Comparison of ENCODE assay signal across 24 cellular contexts in genomic region chr3:169278667-169279066, GRCh38.
DNase-seq lines count a peak whose midpoint lies in the region; ATAC-seq, FAIRE-seq and TF ChIP-seq lines count a peak whose summit lies in the region.
"Had no signal": no experiment of that assay in that cellular context is flagged by ENCODE, and none has a peak within 500 bp of the region (broad histone marks: within the 10 kb centered on the region; RNA-seq: fewer than 3 reads in every experiment).

No MANE protein-coding gene starts in this region.

- H3K4ac ChIP-seq in H1 (replicated peaks; ENCODE audit: insufficient read length, low read depth, low read length): no peak overlapping the region

- POLR2A ChIA-PET in H1 (lab: Charles Lee; ENCODE audit: partially characterized antibody): no interaction called here
- POLR2A ChIA-PET in A673 (lab: Charles Lee; ENCODE audit: low non-redundant PET): no interaction called here

- peak overlapping the region; percentile 11; the same call in 1 of the 2 replicates for H2AFZ ChIP-seq in H1 (ENCODE audit: low read length)

- H4K91ac ChIP-seq in H1 (replicated peaks; ENCODE audit: insufficient read length, low read length): no peak overlapping the region

- H2BK20ac ChIP-seq in H1 (ENCODE audit: low read length): no peak overlapping the region

- FAIRE-seq in H1 (lab: Jason Lieb, UNC) (no peak), pancreas (lab: Jason Lieb, UNC) (no peak)
- FAIRE-seq: A549, GM12878, GM19239, HTR-8/SVneo had no signal

- H3K36me3 ChIP-seq in H1 (ENCODE audit: control insufficient read depth in 2 of 4, insufficient read depth in 4 of 4, low read length in 3 of 4) (no peaks in the 10 kb centered on the region; a peak in 1 of 8 replicates), pancreas (no peaks in the 10 kb centered on the region), aorta (ENCODE audit: control insufficient read depth in 1 of 2, insufficient read depth in 2 of 2, low read length in 1 of 2) (no peaks in the 10 kb centered on the region), A673 (ENCODE audit: insufficient read depth, low read length, poor library complexity, severe bottlenecking) (no peaks in the 10 kb centered on the region)
- H3K36me3 ChIP-seq: BLaER1, MG63 had no signal

- intact Hi-C loops in pancreas (cut with DNase I) (no loop called here), aorta (cut with DNase I) (no loop called here), A673 (cut with micrococcal nuclease; ENCODE audit: unreplicated experiment) (no loop called here)

- ATAC-seq in pancreas (peak; percentile 46 to 78 (median 58)), aorta (ENCODE audit: low FRiP score) (no peak), HG02763 (IDR thresholded peaks at IDR 0.05; ENCODE audit: unreplicated experiment) (no peak)
- ATAC-seq: A549, GM12878 had no signal

- no peak overlapping the region for H3K4me2 ChIP-seq in H1 (ENCODE audit: insufficient read depth in 1 of 2, low read depth in 2 of 2, low read length in 2 of 2)
- H3K4me2 ChIP-seq: A549, BLaER1 had no signal

- H2BK15ac ChIP-seq in H1 (ENCODE audit: low read length): no peak overlapping the region

- TF ChIP-seq CTCF in H1 (IDR thresholded peaks at IDR 0.05; ENCODE audit: control extremely low read depth in 1 of 3, insufficient read depth in 1 of 3, low read depth in 1 of 3, low read length in 3 of 3) (no peak), pancreas (IDR thresholded peaks at IDR 0.05) (no peak), GM13976 (IDR thresholded peaks at IDR 0.05; ENCODE audit: borderline replicate concordance, control extremely low read depth, extremely low read depth, insufficient read depth, missing control alignments) (no peak), A673 (conservative IDR thresholded peaks at IDR 0.05; ENCODE audit: low read depth, low read length) (no peak)

- no TSS peak for BruUV-seq in A673 (replicated peaks; lab: Mats Ljungman, UMichigan)

- CTCF ChIA-PET in H1 (lab: Charles Lee; ENCODE audit: partially characterized antibody): interaction anchor here (1.3 kb wide), 2 partner anchors 129 to 131 kb away, joined by 3 to 5 read pairs; no protein-coding TSS in a partner anchor
- CTCF ChIA-PET in A673 (lab: Charles Lee): no interaction called here

- TF ChIP-seq RAD21 in Ishikawa (IDR thresholded peaks at IDR 0.05; ENCODE audit: low read depth) (no peak), H1 (IDR thresholded peaks at IDR 0.05 in 1 of 2, conservative IDR thresholded peaks at IDR 0.05 in 1 of 2; ENCODE audit: low read depth in 2 of 2, low read length in 2 of 2) (no peak)

- H3K9ac ChIP-seq in H1 (replicated peaks in 1 of 4; ENCODE audit: extremely low read depth in 1 of 4, low read depth in 3 of 4, low read length in 3 of 4): no peak overlapping the region
- H3K9ac ChIP-seq: BLaER1 had no signal

- H4K5ac ChIP-seq in H1 (ENCODE audit: insufficient read length, low read depth, low read length): no peak overlapping the region

- 94% methylated on average over 2 of the region's 2 CpGs; no CpG with 5 or more reads in 1 of the 2 experiments for WGBS in H1 (ENCODE audit: extremely low coverage in 1 of 2, insufficient coverage in 1 of 2, insufficient read length in 1 of 2, insufficient replicate concordance in 2 of 2, low coverage in 1 of 2, low lambda C conversion rate in 2 of 2, missing lambda C conversion rate in 1 of 2), 2 experiments
- WGBS in pancreas, 2 donors: 37 to 44% methylated on average over 2 of the region's 2 CpGs
- 15 to 25% methylated on average over 2 of the region's 2 CpGs for WGBS in aorta, 2 donors

- no peak for TF ChIP-seq EP300 in Ishikawa (IDR thresholded peaks at IDR 0.05; ENCODE audit: borderline replicate concordance)
- TF ChIP-seq EP300 in H1 (IDR thresholded peaks at IDR 0.05; ENCODE audit: borderline replicate concordance in 1 of 2, low read depth in 2 of 2, low read length in 2 of 2): no peak

- no peaks in the 10 kb centered on the region for H3K79me1 ChIP-seq in H1 (ENCODE audit: low read depth, low read length)

- no peak overlapping the region for H4K8ac ChIP-seq in H1 (ENCODE audit: extremely low read depth, insufficient read depth, low read length)

- H2AK5ac ChIP-seq in H1 (ENCODE audit: low read depth, low read length): no peak overlapping the region

- no peaks in the 10 kb centered on the region for H3K9me3 ChIP-seq in H1 (ENCODE audit: insufficient read depth in 2 of 2, low read depth in 1 of 2, low read length in 1 of 2)
- no peaks in the 10 kb centered on the region for H3K9me3 ChIP-seq in pancreas
- H3K9me3 ChIP-seq in aorta (ENCODE audit: control insufficient read depth, low read length): no peaks in the 10 kb centered on the region
- H3K9me3 ChIP-seq in A673 (ENCODE audit: low read depth, low read length, poor library complexity, severe bottlenecking): no peaks in the 10 kb centered on the region
- H3K9me3 ChIP-seq: A549, BLaER1 had no signal

- DNase-seq in H1 (ENCODE audit: low read depth in 1 of 2, low spot score in 2 of 2): no peak
- DNase-seq in pancreas: no peak
- DNase-seq in aorta: no peak
- no peak for DNase-seq in GM13976 (ENCODE audit: low spot score)
- no peak for DNase-seq in A673 (ENCODE audit: low spot score)
- DNase-seq: CD4-positive, alpha-beta memory T cell; GOT3; IMR-90; Karpas-422; NCI-H1048; NCI-H1436; NCI-H1930; NCI-H524; NCI-H82 had no signal

- no peak overlapping the region for H3K56ac ChIP-seq in H1 (replicated peaks; ENCODE audit: insufficient read length, low read depth, low read length)

- no peaks in the 10 kb centered on the region; the same call in 1 of the 2 replicates for H3K23me2 ChIP-seq in H1 (ENCODE audit: low read depth, low read length)

- TF ChIP-seq POLR2A in H1 (IDR thresholded peaks at IDR 0.05; ENCODE audit: control extremely low read depth in 1 of 2, low read depth in 2 of 2, low read length in 2 of 2): no peak

- no peak overlapping the region for H3K27ac ChIP-seq in H1 (ENCODE audit: low read depth, low read length)
- H3K27ac ChIP-seq in pancreas: peak overlapping the region in 1 of 4 donors; percentile 10
- peak overlapping the region; percentile 36 to 90 for H3K27ac ChIP-seq in aorta (ENCODE audit: low read depth in 1 of 2, low read length in 2 of 2)
- no peak overlapping the region for H3K27ac ChIP-seq in A673 (ENCODE audit: low read depth, low read length, poor library complexity, severe bottlenecking)
- H3K27ac ChIP-seq: A549, BLaER1, HL-60, RWPE1 had no signal

- no peak overlapping the region for H2BK120ac ChIP-seq in H1 (replicated peaks; ENCODE audit: low read depth, low read length)

- H3K4me1 ChIP-seq in H1 (replicated peaks in 1 of 4; ENCODE audit: control insufficient read depth in 3 of 4, insufficient read depth in 4 of 4, low read length in 3 of 4): no peaks in the 10 kb centered on the region
- H3K4me1 ChIP-seq in pancreas: peaks cover 13 to 36% (median 24%) of the 10 kb centered on the region in 3 donors
- peaks cover 1 to 7% of the 10 kb centered on the region in 2 donors for H3K4me1 ChIP-seq in aorta (ENCODE audit: control insufficient read depth in 1 of 2, insufficient read depth in 2 of 2, low read length in 2 of 2)
- peaks cover 15% of the 10 kb centered on the region for H3K4me1 ChIP-seq in A673 (ENCODE audit: insufficient read depth, low read length, poor library complexity, severe bottlenecking)
- H3K4me1 ChIP-seq: A549, BLaER1 had no signal

- in situ Hi-C loops in GM13976 (cut with MboI; ENCODE audit: low sequenced_read_pairs, unreplicated experiment): no loop called here

- no peak overlapping the region for H2BK5ac ChIP-seq in H1 (ENCODE audit: low read depth, low read length)

- H3K4me3 ChIP-seq in H1 (ENCODE audit: extremely low read depth in 1 of 4, insufficient read depth in 2 of 4, low read depth in 3 of 4, low read length in 4 of 4) (no peak overlapping the region), pancreas (no peak overlapping the region), aorta (ENCODE audit: low read length in 2 of 2) (no peak overlapping the region), A673 (ENCODE audit: low read depth, low read length, poor library complexity, severe bottlenecking) (no peak overlapping the region)
- H3K4me3 ChIP-seq: A549, BLaER1, GM12878, MG63 had no signal

- no peaks in the 10 kb centered on the region for H4K20me1 ChIP-seq in H1 (replicated peaks in 1 of 2; ENCODE audit: control insufficient read depth in 1 of 2, insufficient read depth in 2 of 2, low read length in 2 of 2)
- H4K20me1 ChIP-seq: BLaER1 had no signal

- no peaks in the 10 kb centered on the region for H3K79me2 ChIP-seq in H1 (ENCODE audit: control insufficient read depth in 1 of 2, insufficient read depth in 2 of 2, low read length in 2 of 2)

- no peak overlapping the region for H2BK12ac ChIP-seq in H1 (ENCODE audit: low read depth, low read length)

- H3K27me3 ChIP-seq in H1 (replicated peaks in 1 of 4; ENCODE audit: control insufficient read depth in 3 of 4, extremely low read depth in 1 of 4, insufficient read depth in 3 of 4, low read length in 3 of 4): no peaks in the 10 kb centered on the region
- no peaks in the 10 kb centered on the region for H3K27me3 ChIP-seq in pancreas
- no peaks in the 10 kb centered on the region for H3K27me3 ChIP-seq in aorta (ENCODE audit: control insufficient read depth in 1 of 2, insufficient read depth in 2 of 2, low read length in 1 of 2)
- H3K27me3 ChIP-seq in A673 (replicated peaks; ENCODE audit: insufficient read depth, low read depth, low read length, poor library complexity): no peaks in the 10 kb centered on the region
- H3K27me3 ChIP-seq: BLaER1, MG63 had no signal

- no peak overlapping the region for H3K14ac ChIP-seq in H1 (ENCODE audit: insufficient read length)

- H3K18ac ChIP-seq in H1 (ENCODE audit: extremely low read depth, low read length): no peak overlapping the region

- H3K23ac ChIP-seq in H1 (ENCODE audit: insufficient read length): no peak overlapping the region

TF ChIP-seq in Ishikawa, 13 proteins besides CTCF, POLR2A, EP300 and RAD21:
- TF ChIP-seq ZBTB7A (IDR thresholded peaks at IDR 0.05; ENCODE audit: low read depth) (no peak), TEAD4 (IDR thresholded peaks at IDR 0.05) (0 out of 2 replicates have a peak, but pooled peaks have one; percentile 6)

TF ChIP-seq in H1, 55 proteins besides CTCF, POLR2A, EP300 and RAD21:
- TF ChIP-seq ASH2L (IDR thresholded peaks at IDR 0.05; ENCODE audit: low read length): no peak
- no peak for TF ChIP-seq CHD2 (IDR thresholded peaks at IDR 0.05; ENCODE audit: low read length)
- no peak for TF ChIP-seq SP1 (IDR thresholded peaks at IDR 0.05; ENCODE audit: low read depth, low read length)

Comparison
In these comparisons a context has a peak if more than half of its experiments do, and no peak if none do; other contexts are left out.
1. H3K27ac ChIP-seq: peak in aorta (2 of 2); none in H1 (single experiment) and A673 (single experiment).
2. ATAC-seq: peak in pancreas (4 of 4); none in aorta (single experiment) and HG02763 (single experiment).